2 cellular contexts compared by ENCODE assay signal in the genomic region with DNA sequence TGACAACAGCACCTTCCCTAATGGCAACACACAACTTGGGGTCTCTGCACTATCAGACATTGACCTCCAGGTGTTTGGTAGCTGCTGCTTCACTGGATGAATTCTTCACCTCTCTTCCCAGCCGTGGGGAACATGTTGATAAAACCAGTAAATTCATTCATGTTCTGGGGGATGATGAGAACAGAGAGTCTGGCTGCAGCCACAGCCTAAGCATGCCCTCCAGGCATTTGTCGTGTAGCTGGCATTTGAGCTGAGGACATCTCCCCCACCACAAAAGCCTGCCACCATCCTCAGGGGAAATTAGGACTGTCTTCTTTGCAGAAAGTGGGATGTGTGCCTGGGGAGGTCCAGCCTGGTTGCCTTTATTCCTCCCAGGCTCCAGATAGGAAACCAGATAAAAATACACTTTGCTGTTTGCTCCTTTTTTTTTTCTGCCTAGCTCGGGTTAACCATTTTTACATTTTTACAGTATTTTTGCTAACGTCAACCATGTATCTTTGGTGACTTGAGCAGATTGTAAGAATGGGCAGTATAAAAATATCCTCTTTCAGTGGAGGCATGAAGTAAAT.
TF ChIP-seq lines count a peak whose summit lies in the region.

No MANE protein-coding gene starts in this region.

TF ChIP-seq in SK-N-SH, 30 proteins besides CTCF, POLR2A, EP300 and RAD21:
- TF ChIP-seq GATA2 (CRISPR knock-in tag; IDR thresholded peaks at IDR 0.05), result peak; percentile 70
- TF ChIP-seq GABPA (IDR thresholded peaks at IDR 0.05; ENCODE audit: low read depth), result no peak

TF ChIP-seq in SK-N-SH treated with all-trans-retinoic acid at 6 μM for 48 hours, 23 proteins besides CTCF, POLR2A, EP300 and RAD21:
- TF ChIP-seq CSRNP3 (CRISPR knock-in tag; IDR thresholded peaks at IDR 0.05) (no peak), ZFP3 (CRISPR knock-in tag; IDR thresholded peaks at IDR 0.05) (no peak), CREB5 (CRISPR knock-in tag; IDR thresholded peaks at IDR 0.05; ENCODE audit: low read depth) (no peak), ISL1 (CRISPR knock-in tag; IDR thresholded peaks at IDR 0.05) (no peak), OSR1 (CRISPR knock-in tag; IDR thresholded peaks at IDR 0.05) (no peak), GLIS3 (CRISPR knock-in tag; IDR thresholded peaks at IDR 0.05) (no peak), ZNF70 (CRISPR knock-in tag; IDR thresholded peaks at IDR 0.05) (no peak), ZNF8 (CRISPR knock-in tag; IDR thresholded peaks at IDR 0.05) (no peak)
